ENCODE assay signal across 8 cellular contexts in the genomic region with DNA sequence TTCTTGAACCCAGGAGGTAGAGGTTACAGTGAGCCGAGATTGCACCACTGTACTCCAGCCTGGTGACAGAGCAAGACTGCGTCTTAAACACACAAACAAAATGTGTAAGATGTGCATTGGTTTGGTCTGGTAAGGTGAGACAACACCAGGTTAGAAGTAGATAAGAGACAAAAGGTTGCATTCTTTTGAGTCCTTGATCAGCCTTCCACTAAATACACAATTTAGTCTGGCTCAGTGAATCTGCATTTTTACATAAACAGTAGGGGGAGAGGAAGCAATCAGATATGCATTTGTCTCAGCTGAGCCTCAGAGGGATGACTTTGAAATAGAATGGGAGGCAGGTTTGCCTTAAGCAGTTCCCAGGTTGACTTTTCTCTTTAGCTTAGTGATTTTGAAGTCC. TPM values are rescaled to one million over a fixed set of nuclear protein-coding genes. Genes with fewer than 3 reads are reported as not detected.
"Had no signal": no experiment of that assay in that cellular context is flagged by ENCODE, and none has a peak within 500 bp of the region (broad histone marks: within the 10 kb centered on the region; RNA-seq: fewer than 3 reads in every experiment).

No MANE protein-coding gene starts in this region.

RNA-seq across cellular contexts. Expression of gene SHISAL2B, which starts 15.8 kb away (rescaled TPM):
- total RNA-seq: LHCN-M2, MCF 10A, OCI-LY7, PC-9, Peyer's patch, Right ventricle myocardium inferior, RPMI7951, SJCRH30 had no signal
